Comparison of ENCODE assay signal across 8 cellular contexts in genomic region chrX:63350979-63351616, GRCh38. TPM values are rescaled to one million over a fixed set of nuclear protein-coding genes. Genes with fewer than 3 reads are reported as not detected.
DNase-seq lines count a peak whose midpoint lies in the region; ATAC-seq and TF ChIP-seq lines count a peak whose summit lies in the region.

SPIN4 (minus strand) TSS chrX:63351332; CDS start chrX:63350819, 513 bp downstream.

- H3K4me1 ChIP-seq in heart right ventricle (peaks cover 0 to 10% (median 0%) of the 10 kb centered on the region in 9 donors), upper lobe of right lung (no peaks in the 10 kb centered on the region)

- ATAC-seq in HG02623 (IDR thresholded peaks at IDR 0.05; ENCODE audit: unreplicated experiment) (peak; percentile 95), heart right ventricle (peak; percentile 97 to 100 (median 99)), upper lobe of right lung (peak; percentile 100)

- WGBS in heart right ventricle, 2 donors = 0 to 1% methylated on average over 16 to 56 of the region's 58 CpGs

- H3K36me3 ChIP-seq in heart right ventricle (no peaks in the 10 kb centered on the region), upper lobe of right lung (no peaks in the 10 kb centered on the region)

- peak within 1 kb of the TSS in 9 of 10 donors; percentile 5 to 75 (median 65) for H3K27ac ChIP-seq in heart right ventricle
- peak within 1 kb of the TSS; percentile 74 for H3K27ac ChIP-seq in upper lobe of right lung

- intact Hi-C loops in heart right ventricle (cut with DNase I) (loop anchor here in 3 of 10 donors (5.0 kb wide), 3 partner anchors 161 to 411 kb away; no protein-coding TSS in a partner anchor), posterior cingulate gyrus (cut with DNase I) (no loop called here), upper lobe of right lung (cut with DNase I) (no loop called here)

- H3K4me3 ChIP-seq in GM12864 (ENCODE audit: low read depth, low read length) (peak within 1 kb of the TSS; percentile 66), heart right ventricle (peak within 1 kb of the TSS; percentile 48 to 75 (median 66)), upper lobe of right lung (peak within 1 kb of the TSS; percentile 67)

- H3K27me3 ChIP-seq in heart right ventricle = peaks cover 0 to 6% (median 0%) of the 10 kb centered on the region in 7 donors
- H3K27me3 ChIP-seq in upper lobe of right lung = no peaks in the 10 kb centered on the region

- TF ChIP-seq CTCF in GM12864 (IDR thresholded peaks at IDR 0.05; ENCODE audit: low read depth, low read length, missing control alignments) = no peak
- no peak for TF ChIP-seq CTCF in heart right ventricle (IDR thresholded peaks at IDR 0.05)
- TF ChIP-seq CTCF in upper lobe of right lung (IDR thresholded peaks at IDR 0.05) = no peak

- DNase-seq in GM12864 (ENCODE audit: low read depth) (peak; percentile 53), NCI-H1105 (lab: John Stamatoyannopoulos, UW) (peak; percentile 89), SW 1271 (lab: John Stamatoyannopoulos, UW) (peak; percentile 69 to 88), amniotic epithelial cell (ENCODE audit: low read depth) (peak; percentile 86), heart right ventricle (peak; percentile 81 to 88), posterior cingulate gyrus (peak; percentile 63 to 96 (median 74)), upper lobe of right lung (peak; percentile 94)

- H3K9me3 ChIP-seq in heart right ventricle (peaks cover 0 to 5% (median 0%) of the 10 kb centered on the region in 11 donors), upper lobe of right lung (no peaks in the 10 kb centered on the region)

RNA-seq across cellular contexts. Expression of gene SPIN4, which starts in this region (rescaled TPM):
- total RNA-seq in heart right ventricle (1 to 10 TPM in 3 of 10 donors, under 1 TPM in 7; 0.28 to 1.2 (median 0.80) TPM), upper lobe of right lung (20.0 TPM)
- polyA plus RNA-seq in heart right ventricle = under 1 TPM; 0.51 to 0.95 TPM

Comparison
In these comparisons a context has a peak if more than half of its experiments do, and no peak if none do; other contexts are left out.
1. Peak in every context shown above with its lines: DNase-seq, ATAC-seq, H3K4me3 ChIP-seq and H3K27ac ChIP-seq.